In genomic region chr16:21302454-21302853, GRCh38 we compare ENCODE assay signal across 8 cellular contexts. TPM values are rescaled to one million over a fixed set of nuclear protein-coding genes. Genes with fewer than 3 reads are reported as not detected.
DNase-seq lines count a peak whose midpoint lies in the region; ATAC-seq and TF ChIP-seq lines count a peak whose summit lies in the region.

No MANE protein-coding gene starts in this region.

- peak overlapping the region; percentile 89 for H3K4me2 ChIP-seq in GM23248 (ENCODE audit: unreplicated experiment)

- H3K79me2 ChIP-seq in GM23248 (ENCODE audit: insufficient read depth) = peaks cover 12% of the 10 kb centered on the region; the same call in 1 of the 2 replicates

- no peak for TF ChIP-seq CTCF in AG09309 (IDR thresholded peaks at IDR 0.05; ENCODE audit: control insufficient read depth, insufficient read depth, low read depth, low read length, missing control alignments)
- TF ChIP-seq CTCF in VCaP (conservative IDR thresholded peaks at IDR 0.05) = no peak

- WGBS in GM23248 (ENCODE audit: low coverage in 1 of 2, low lambda C conversion rate in 2 of 2, missing lambda C conversion rate in 2 of 2), 2 experiments = 2 to 11% methylated on average over 3 of the region's 3 CpGs

- ATAC-seq in HG03108 (IDR thresholded peaks at IDR 0.05; ENCODE audit: unreplicated experiment) (no peak), GM18873 (IDR thresholded peaks at IDR 0.05; ENCODE audit: low FRiP score, unreplicated experiment) (no peak)

- no peaks in the 10 kb centered on the region for H3K36me3 ChIP-seq in GM23248 (ENCODE audit: low read depth)

- H3K27ac ChIP-seq in GM23248 (peak overlapping the region; percentile 90), VCaP (peak overlapping the region; percentile 61), substantia nigra (ENCODE audit: low read depth, low read length, poor library complexity, severe bottlenecking) (no peak overlapping the region)

- H3K4me3 ChIP-seq in AG09309 (ENCODE audit: control insufficient read depth, low read depth, low read length) (peak overlapping the region; percentile 78), GM23248 (peak overlapping the region; percentile 90)

- in situ Hi-C loops in GM23248 (cut with MboI) = no loop called here

- no peaks in the 10 kb centered on the region for H4K20me1 ChIP-seq in GM23248 (ENCODE audit: insufficient read depth)

- H3K4me1 ChIP-seq in GM23248 (ENCODE audit: insufficient read depth) = peaks cover 20% of the 10 kb centered on the region

- H3K27me3 ChIP-seq in GM23248 (replicated peaks; ENCODE audit: insufficient read depth) = no peaks in the 10 kb centered on the region

- DNase-seq in AG09309 (ENCODE audit: low read depth) (no peak), GM23248 (peak; percentile 21), iPS-NIHi11 (ENCODE audit: low spot score) (peak; percentile 33), NCI-H1694 (lab: John Stamatoyannopoulos, UW) (no peak), substantia nigra (lab: John Stamatoyannopoulos, UW) (no peak)

- H3K9ac ChIP-seq in GM23248 = peak overlapping the region; percentile 85

- no peaks in the 10 kb centered on the region for H3K9me3 ChIP-seq in GM23248 (ENCODE audit: low read depth)

- no peaks in the 10 kb centered on the region for H3K9me2 ChIP-seq in GM23248 (ENCODE audit: insufficient read depth)

- peaks cover 10% of the 10 kb centered on the region for H3F3A ChIP-seq in GM23248 (ENCODE audit: insufficient read depth)

- H2AFZ ChIP-seq in GM23248 = peak overlapping the region; percentile 95

RNA-seq across cellular contexts. Expression of gene CRYM, which starts 24.4 kb away (rescaled TPM):
- total RNA-seq in GM23248 (2014; rRNA removed; shearing (Covaris generic)) = not detected in 2 replicates
- not detected in 2 replicates for polyA plus RNA-seq in GM23248 (2016; fragmentation: Nextera tagmentation; extraction: Ambion mirVana)

Comparison
In these comparisons a context has a peak if more than half of its experiments do, and no peak if none do; other contexts are left out.
1. DNase-seq: peak in GM23248 (single experiment) and iPS-NIHi11 (single experiment); none in AG09309 (single experiment), NCI-H1694 (single experiment) and substantia nigra (0 of 49).